ENCODE assay signal across 18 cellular contexts in genomic region chr15:76967067-76967466, GRCh38. TPM values are rescaled to one million over a fixed set of nuclear protein-coding genes. Genes with fewer than 3 reads are reported as not detected.
DNase-seq lines count a peak whose midpoint lies in the region; ATAC-seq, FAIRE-seq and TF ChIP-seq lines count a peak whose summit lies in the region.
"Had no signal": no experiment of that assay in that cellular context is flagged by ENCODE, and none has a peak within 500 bp of the region (broad histone marks: within the 10 kb centered on the region; RNA-seq: fewer than 3 reads in every experiment).

No MANE protein-coding gene starts in this region.

- TF ChIP-seq POLR2A in H1 (IDR thresholded peaks at IDR 0.05; ENCODE audit: control extremely low read depth in 1 of 2, low read depth in 2 of 2, low read length in 2 of 2) = no peak

- no peak overlapping the region for H3K4me3 Mint-ChIP-seq in GM23338
- no peak overlapping the region for H3K4me3 Mint-ChIP-seq in stimulated activated memory B cell treated with anti-CD40 and anti-IgM and Interleukin-4, amounts not matched to agents 10 μg/mL and 1 μg/mL and 100 μg/mL, for 72 hours
- H3K4me3 Mint-ChIP-seq: CD4-positive, alpha-beta memory T cell had no signal

- H3K9me3 ChIP-seq in H1 (ENCODE audit: insufficient read depth in 2 of 2, low read depth in 1 of 2, low read length in 1 of 2) = no peaks in the 10 kb centered on the region
- no peaks in the 10 kb centered on the region for H3K9me3 ChIP-seq in tibial artery
- H3K9me3 ChIP-seq: A549, BE2C had no signal

- no peak overlapping the region for H4K8ac ChIP-seq in H1 (ENCODE audit: extremely low read depth, insufficient read depth, low read length)

- H3K27me3 Mint-ChIP-seq in GM23338 (ENCODE audit: insufficient read depth, low read depth, poor library complexity) = no peaks in the 10 kb centered on the region
- H3K27me3 Mint-ChIP-seq in stimulated activated memory B cell treated with anti-CD40 and anti-IgM and Interleukin-4, amounts not matched to agents 10 μg/mL and 1 μg/mL and 100 μg/mL, for 72 hours = no peaks in the 10 kb centered on the region

- H2AK5ac ChIP-seq in H1 (ENCODE audit: low read depth, low read length) = no peak overlapping the region

- intact Hi-C loops in tibial artery (cut with DNase I; ENCODE audit: low total_unique reads) = no loop called here

- no peak overlapping the region for H2BK12ac ChIP-seq in H1 (ENCODE audit: low read depth, low read length)

- TF ChIP-seq CTCF in GM23338 (conservative IDR thresholded peaks at IDR 0.05; ENCODE audit: low read depth in 2 of 2) (no peak), H1 (IDR thresholded peaks at IDR 0.05; ENCODE audit: control extremely low read depth in 1 of 3, insufficient read depth in 1 of 3, low read depth in 1 of 3, low read length in 3 of 3) (no peak), tibial artery (IDR thresholded peaks at IDR 0.05) (no peak), GM10266 (IDR thresholded peaks at IDR 0.05; ENCODE audit: control insufficient read depth, insufficient read depth, low read depth, missing control alignments) (no peak)

- H3K36me3 ChIP-seq in GM23338 (ENCODE audit: insufficient read depth) (no peaks in the 10 kb centered on the region), H1 (ENCODE audit: control insufficient read depth in 2 of 4, insufficient read depth in 4 of 4, low read length in 3 of 4) (no peaks in the 10 kb centered on the region), tibial artery (no peaks in the 10 kb centered on the region)
- H3K36me3 ChIP-seq: BE2C had no signal

- H3K56ac ChIP-seq in H1 (replicated peaks; ENCODE audit: insufficient read length, low read depth, low read length) = no peak overlapping the region

- H3K23me2 ChIP-seq in H1 (ENCODE audit: low read depth, low read length) = no peaks in the 10 kb centered on the region

- no peak overlapping the region for H3K27ac ChIP-seq in GM23338 (ENCODE audit: low read depth)
- H3K27ac ChIP-seq in H1 (ENCODE audit: low read depth, low read length) = no peak overlapping the region
- H3K27ac ChIP-seq in tibial artery = peak overlapping the region; percentile 41 to 51
- H3K27ac ChIP-seq: A549, C4-2B had no signal

- no peaks in the 10 kb centered on the region for H3K36me3 Mint-ChIP-seq in GM23338 (ENCODE audit: low read depth)
- no peaks in the 10 kb centered on the region for H3K36me3 Mint-ChIP-seq in stimulated activated memory B cell treated with anti-CD40 and anti-IgM and Interleukin-4, amounts not matched to agents 10 μg/mL and 1 μg/mL and 100 μg/mL, for 72 hours
- H3K36me3 Mint-ChIP-seq: CD4-positive, alpha-beta memory T cell had no signal

- H2AFZ ChIP-seq in GM23338 (peak overlapping the region; percentile 32; the same call in 1 of the 2 replicates), H1 (ENCODE audit: low read length) (0 out of 2 replicates have a peak overlapping the region, but pooled peaks have one; percentile 33)

- H3K9ac ChIP-seq in H1 (replicated peaks in 1 of 4; ENCODE audit: extremely low read depth in 1 of 4, low read depth in 3 of 4, low read length in 3 of 4) = no peak overlapping the region; a peak in 1 of 7 replicates

- H3K27me3 ChIP-seq in GM23338 (ENCODE audit: insufficient read depth) = no peaks in the 10 kb centered on the region
- H3K27me3 ChIP-seq in H1 (replicated peaks in 1 of 4; ENCODE audit: control insufficient read depth in 3 of 4, extremely low read depth in 1 of 4, insufficient read depth in 3 of 4, low read length in 3 of 4) = 0 out of 7 replicates have a peak, but pooled peaks cover 0 to 1% (median 0%) of the 10 kb centered on the region in 4 experiments
- H3K27me3 ChIP-seq in tibial artery = no peaks in the 10 kb centered on the region
- H3K27me3 ChIP-seq: BE2C had no signal

- no peak overlapping the region for H2BK5ac ChIP-seq in H1 (ENCODE audit: low read depth, low read length)

- H2BK20ac ChIP-seq in H1 (ENCODE audit: low read length) = no peak overlapping the region

- H3K4me1 ChIP-seq in GM23338 (ENCODE audit: insufficient read depth) = 0 out of 2 replicates have a peak, but pooled peaks cover 3% of the 10 kb centered on the region
- H3K4me1 ChIP-seq in H1 (replicated peaks in 1 of 4; ENCODE audit: control insufficient read depth in 3 of 4, insufficient read depth in 4 of 4, low read length in 3 of 4) = no peaks in the 10 kb centered on the region
- peaks cover 0 to 39% (median 12%) of the 10 kb centered on the region in 4 donors for H3K4me1 ChIP-seq in tibial artery
- H3K4me1 ChIP-seq: A549, BE2C had no signal

- H3K4me2 ChIP-seq in GM23338 (no peak overlapping the region), H1 (ENCODE audit: insufficient read depth in 1 of 2, low read depth in 2 of 2, low read length in 2 of 2) (no peak overlapping the region)
- H3K4me2 ChIP-seq: A549 had no signal

- no peak for TF ChIP-seq RAD21 in H1 (IDR thresholded peaks at IDR 0.05 in 1 of 2, conservative IDR thresholded peaks at IDR 0.05 in 1 of 2; ENCODE audit: low read depth in 2 of 2, low read length in 2 of 2)

- TF ChIP-seq EP300 in H1 (IDR thresholded peaks at IDR 0.05; ENCODE audit: borderline replicate concordance in 1 of 2, low read depth in 2 of 2, low read length in 2 of 2) = no peak

- no peak overlapping the region for H4K5ac ChIP-seq in H1 (ENCODE audit: insufficient read length, low read depth, low read length)

- no peaks in the 10 kb centered on the region for H3F3A ChIP-seq in GM23338 (replicated peaks; ENCODE audit: low read depth)

- H2BK15ac ChIP-seq in H1 (ENCODE audit: low read length) = no peak overlapping the region

- H4K91ac ChIP-seq in H1 (replicated peaks; ENCODE audit: insufficient read length, low read length) = no peak overlapping the region

- ATAC-seq in GM23338 = no peak
- no peak for ATAC-seq in stimulated activated memory B cell treated with anti-CD40 and anti-IgM and Interleukin-4, amounts not matched to agents 10 μg/mL and 1 μg/mL and 100 μg/mL, for 72 hours
- ATAC-seq: A549, HCT116 had no signal

- no peak overlapping the region for H3K4ac ChIP-seq in H1 (replicated peaks; ENCODE audit: insufficient read length, low read depth, low read length)

- no peak overlapping the region for H3K14ac ChIP-seq in H1 (ENCODE audit: insufficient read length)

- H3K9me3 Mint-ChIP-seq in GM23338 = no peaks in the 10 kb centered on the region
- no peaks in the 10 kb centered on the region for H3K9me3 Mint-ChIP-seq in stimulated activated memory B cell treated with anti-CD40 and anti-IgM and Interleukin-4, amounts not matched to agents 10 μg/mL and 1 μg/mL and 100 μg/mL, for 72 hours

- H2BK120ac ChIP-seq in H1 (replicated peaks; ENCODE audit: low read depth, low read length) = no peak overlapping the region

- 65% methylated on average over 4 of the region's 4 CpGs; no CpG with 5 or more reads in 1 of the 2 experiments for whole genome bisulfite sequencing in H1 (ENCODE audit: extremely low coverage in 1 of 2, insufficient coverage in 1 of 2, insufficient read length in 1 of 2, insufficient replicate concordance in 2 of 2, low coverage in 1 of 2, low lambda C conversion rate in 2 of 2, missing lambda C conversion rate in 1 of 2), 2 experiments

- H3K4me3 ChIP-seq in GM23338 = no peak overlapping the region
- no peak overlapping the region for H3K4me3 ChIP-seq in H1 (ENCODE audit: extremely low read depth in 1 of 4, insufficient read depth in 2 of 4, low read depth in 3 of 4, low read length in 4 of 4)
- no peak overlapping the region for H3K4me3 ChIP-seq in tibial artery
- H3K4me3 ChIP-seq: A549 had no signal

- no peak overlapping the region for H3K27ac Mint-ChIP-seq in GM23338
- no peak overlapping the region for H3K27ac Mint-ChIP-seq in stimulated activated memory B cell treated with anti-CD40 and anti-IgM and Interleukin-4, amounts not matched to agents 10 μg/mL and 1 μg/mL and 100 μg/mL, for 72 hours
- H3K27ac Mint-ChIP-seq: CD4-positive, alpha-beta memory T cell had no signal

- DNase-seq in GM23338 (ENCODE audit: low spot score) (no peak), SW480 (ENCODE audit: low spot score) (peak; percentile 11), H1 (ENCODE audit: low read depth in 1 of 2, low spot score in 2 of 2) (no peak), tibial artery (no peak), SIG-M5 (lab: John Stamatoyannopoulos, UW) (no peak), GM10266 (ENCODE audit: extremely low spot score) (no peak)
- no peak for DNase-seq in activated effector memory CD4-positive, alpha-beta T cell treated with anti-CD3 and anti-CD28 coated beads, Interleukin-2, amount 50 U/mL, for 16 hours
- DNase-seq: BE2C; CD4-positive, alpha-beta memory T cell; COR-L47; DND-41; GDM1 had no signal

- peaks cover 7% of the 10 kb centered on the region for H3K4me1 Mint-ChIP-seq in GM23338
- H3K4me1 Mint-ChIP-seq in stimulated activated memory B cell treated with anti-CD40 and anti-IgM and Interleukin-4, amounts not matched to agents 10 μg/mL and 1 μg/mL and 100 μg/mL, for 72 hours = peaks cover 9% of the 10 kb centered on the region
- H3K4me1 Mint-ChIP-seq: CD4-positive, alpha-beta memory T cell had no signal

- H4K20me1 ChIP-seq in GM23338 (replicated peaks; ENCODE audit: insufficient read depth) (no peaks in the 10 kb centered on the region), H1 (replicated peaks in 1 of 2; ENCODE audit: control insufficient read depth in 1 of 2, insufficient read depth in 2 of 2, low read length in 2 of 2) (no peaks in the 10 kb centered on the region)

- POLR2A ChIA-PET in H1 (lab: Charles Lee; ENCODE audit: partially characterized antibody) = no interaction called here

- FAIRE-seq in H1 (lab: Jason Lieb, UNC) = no peak
- FAIRE-seq: A549, D721Med, GM19239 had no signal

- CTCF ChIA-PET in H1 (lab: Charles Lee; ENCODE audit: partially characterized antibody) = interaction anchor here (1.0 to 1.1 kb wide), 3 partner anchors 16 to 57 kb away, joined by 3 read pairs; no protein-coding TSS in a partner anchor

- no peak overlapping the region for H3K23ac ChIP-seq in H1 (ENCODE audit: insufficient read length)

- no peak overlapping the region for H3K18ac ChIP-seq in H1 (ENCODE audit: extremely low read depth, low read length)

- H3K79me1 ChIP-seq in H1 (ENCODE audit: low read depth, low read length) = no peaks in the 10 kb centered on the region

- H3K79me2 ChIP-seq in GM23338 (replicated peaks; ENCODE audit: insufficient read depth) (no peaks in the 10 kb centered on the region), H1 (ENCODE audit: control insufficient read depth in 1 of 2, insufficient read depth in 2 of 2, low read length in 2 of 2) (no peaks in the 10 kb centered on the region)

- H3K9me2 ChIP-seq in GM23338 (ENCODE audit: insufficient read depth) = no peaks in the 10 kb centered on the region

RNA-seq across cellular contexts. Expression of gene PSTPIP1, which starts 27.9 kb away (rescaled TPM):
- total RNA-seq in GM23338 (2014; rRNA removed; shearing (Covaris generic)) = 0.19 and 0.80 TPM in 2 replicates
- polyA plus RNA-seq in GM23338 (2016; fragmentation: Nextera tagmentation; extraction: Ambion mirVana) = 3.7 TPM in 2 replicates
- total RNA-seq in H1 (2021; fragmentation: NEBNext Ultra II Directional; extraction: Animal tissue kit (Norgen Biotek cat#: 25700)) = 0.63 and 1.8 TPM in 2 replicates
- polyA plus RNA-seq in H1 (2011; rRNA removed) = 1.6 and 3.0 TPM in 2 replicates
- polyA plus RNA-seq in H1 (2011; cell fraction: cytosol; rRNA removed) = 2.1 TPM
- polyA plus RNA-seq in H1 (2011; cell fraction: nucleus; rRNA removed) = 4.1 TPM
- 1.2 to 3.1 TPM (median 2.2 TPM) in 3 of 4 replicates, not detected in the other for polyA plus RNA-seq in H1 (2012, experiment 1 of 2)
- polyA plus RNA-seq in H1 (2012, experiment 2 of 2) = 1.1 TPM
- 0.95 TPM for polyA plus RNA-seq in H1 (2013, experiment 1 of 2)
- polyA plus RNA-seq in H1 (2013, experiment 2 of 2) = 1.7 TPM
- 0.32 and 0.60 TPM in 2 replicates for polyA minus RNA-seq in H1 (2011; rRNA and poly(A)+ RNA removed)
- not detected for polyA minus RNA-seq in H1 (2011; cell fraction: cytosol; rRNA and poly(A)+ RNA removed)
- 1.1 TPM for polyA minus RNA-seq in H1 (2011; cell fraction: nucleus; rRNA and poly(A)+ RNA removed)
- polyA plus RNA-seq: A549 had no signal

RNA-seq across cellular contexts. Expression of gene RCN2, which starts 35.5 kb away (rescaled TPM):
- total RNA-seq in GM23338 (2014; rRNA removed; shearing (Covaris generic)) = 170 and 201 TPM in 2 replicates
- polyA plus RNA-seq in GM23338 (2016; fragmentation: Nextera tagmentation; extraction: Ambion mirVana) = 303 and 327 TPM in 2 replicates
- total RNA-seq in H1 (2021; fragmentation: NEBNext Ultra II Directional; extraction: Animal tissue kit (Norgen Biotek cat#: 25700)) = 125 and 137 TPM in 2 replicates
- 33.3 and 65.6 TPM in 2 replicates for polyA plus RNA-seq in H1 (2011; rRNA removed)
- polyA plus RNA-seq in H1 (2011; cell fraction: cytosol; rRNA removed) = 110 TPM
- 51.3 TPM for polyA plus RNA-seq in H1 (2011; cell fraction: nucleus; rRNA removed)
- 66.7 to 117 TPM (median 84.6 TPM) in 4 replicates for polyA plus RNA-seq in H1 (2012, experiment 1 of 2)
- polyA plus RNA-seq in H1 (2012, experiment 2 of 2) = 38.3 TPM
- 154 TPM for polyA plus RNA-seq in H1 (2013, experiment 1 of 2)
- 174 TPM for polyA plus RNA-seq in H1 (2013, experiment 2 of 2)
- 19.2 and 31.9 TPM in 2 replicates for polyA minus RNA-seq in H1 (2011; rRNA and poly(A)+ RNA removed)
- polyA minus RNA-seq in H1 (2011; cell fraction: cytosol; rRNA and poly(A)+ RNA removed) = 39.9 TPM
- polyA minus RNA-seq in H1 (2011; cell fraction: nucleus; rRNA and poly(A)+ RNA removed) = 29.9 TPM

Comparison
In these comparisons a context has a peak if more than half of its experiments do, and no peak if none do; other contexts are left out.
1. H3K27ac ChIP-seq: peak in tibial artery (2 of 2); none in GM23338 (single experiment) and H1 (single experiment).